In the genomic region with DNA sequence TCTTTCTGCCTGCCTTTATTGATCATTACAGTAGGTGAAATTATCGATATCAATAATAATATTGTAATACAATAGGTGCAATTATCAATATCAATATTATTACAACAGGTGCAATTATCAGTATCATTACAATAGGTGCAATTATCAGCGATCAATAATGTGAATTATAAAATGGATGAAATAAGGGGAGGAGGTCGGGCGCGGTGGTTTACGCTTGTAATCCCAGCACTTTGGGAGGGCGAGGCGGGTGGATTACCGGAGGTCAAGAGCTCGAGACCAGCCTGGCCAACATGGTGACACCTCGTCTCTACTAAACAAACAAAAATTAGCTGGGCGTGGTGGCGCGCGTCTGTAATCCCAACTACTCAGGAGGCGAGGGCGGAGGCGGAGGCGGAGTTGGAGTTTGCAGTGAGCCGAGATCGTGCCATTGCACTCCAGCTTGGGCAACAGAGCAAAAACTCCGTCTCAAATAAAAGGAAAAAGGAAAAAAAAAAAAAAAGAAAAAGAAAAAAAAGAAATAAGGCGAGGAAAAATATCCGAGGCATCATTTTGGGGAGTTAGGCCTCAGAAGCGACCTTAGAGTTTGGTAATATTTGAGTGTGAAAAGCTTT, we compare ENCODE assay signal across 8 cellular contexts. TPM values are rescaled to one million over a fixed set of nuclear protein-coding genes. Genes with fewer than 3 reads are reported as not detected.
DNase-seq lines count a peak whose midpoint lies in the region; ATAC-seq and TF ChIP-seq lines count a peak whose summit lies in the region.

No MANE protein-coding gene starts in this region.

- H3K36me3 Mint-ChIP-seq in CD4-positive, CD25-positive, alpha-beta regulatory T cell: peaks cover 3% of the 10 kb centered on the region
- peaks cover 14% of the 10 kb centered on the region for H3K36me3 Mint-ChIP-seq in type B pancreatic cell

- H3K36me3 ChIP-seq in CD4-positive, CD25-positive, alpha-beta regulatory T cell (ENCODE audit: control insufficient read depth, insufficient read depth, low read length): peaks cover 6% of the 10 kb centered on the region
- no peaks in the 10 kb centered on the region for H3K36me3 ChIP-seq in parathyroid adenoma (ENCODE audit: control insufficient read depth, insufficient read depth, low read length)

- peak overlapping the region; percentile 85 for H2AFZ ChIP-seq in parathyroid adenoma

- H3K4me3 Mint-ChIP-seq in CD4-positive, CD25-positive, alpha-beta regulatory T cell: peak overlapping the region; percentile 96 to 100 (median 98)
- H3K4me3 Mint-ChIP-seq in type B pancreatic cell: peak overlapping the region; percentile 99

- peaks cover 39% of the 10 kb centered on the region for H3K4me1 ChIP-seq in CD4-positive, CD25-positive, alpha-beta regulatory T cell (ENCODE audit: control insufficient read depth, insufficient read depth, low read length, poor library complexity, severe bottlenecking)
- H3K4me1 ChIP-seq in parathyroid adenoma: peaks cover 3% of the 10 kb centered on the region

- peaks cover 13 to 50% (median 35%) of the 10 kb centered on the region in 4 donors for H3K4me1 Mint-ChIP-seq in CD4-positive, CD25-positive, alpha-beta regulatory T cell
- peaks cover 22% of the 10 kb centered on the region for H3K4me1 Mint-ChIP-seq in type B pancreatic cell (ENCODE audit: unreplicated experiment)

- peak overlapping the region; percentile 97 to 99 (median 97) for H3K27ac Mint-ChIP-seq in CD4-positive, CD25-positive, alpha-beta regulatory T cell
- H3K27ac Mint-ChIP-seq in type B pancreatic cell: peak overlapping the region; percentile 100

- H3K4me2 ChIP-seq in parathyroid adenoma (ENCODE audit: low read length): peak overlapping the region; percentile 70

- H3K79me2 ChIP-seq in parathyroid adenoma: no peaks in the 10 kb centered on the region

- peak overlapping the region; percentile 100 for H3K27ac ChIP-seq in CD4-positive, CD25-positive, alpha-beta regulatory T cell (ENCODE audit: insufficient read depth, low read length, poor library complexity, severe bottlenecking)
- H3K27ac ChIP-seq in parathyroid adenoma: peak overlapping the region; percentile 93

- DNase-seq in CD4-positive, CD25-positive, alpha-beta regulatory T cell: peak; percentile 49 to 82 (median 53)
- DNase-seq in LNCaP clone FGC (ENCODE audit: low read depth): peak; percentile 60
- DNase-seq in SIG-M5 treated with dmso at 0.1 percent for 504 hours (lab: John Stamatoyannopoulos, UW; ENCODE audit: unreplicated experiment): peak; percentile 55
- peak; percentile 58 for DNase-seq in activated naive CD4-positive, alpha-beta T cell treated with anti-CD3 and anti-CD28 coated beads, Interleukin-2, amount 50 U/mL, for 16 hours
- DNase-seq in Right ventricle myocardium inferior (ENCODE audit: missing footprints): peak; percentile 95
- DNase-seq in type B pancreatic cell (ENCODE audit: extremely low spot score, unreplicated experiment): no peak

- no peaks in the 10 kb centered on the region for H3K27me3 Mint-ChIP-seq in CD4-positive, CD25-positive, alpha-beta regulatory T cell
- H3K27me3 Mint-ChIP-seq in type B pancreatic cell: no peaks in the 10 kb centered on the region

- ATAC-seq in CD4-positive, CD25-positive, alpha-beta regulatory T cell (ENCODE audit: low read depth in 2 of 2): no peak
- peak; percentile 74 for ATAC-seq in Right ventricle myocardium inferior
- no peak for ATAC-seq in HG03280 (IDR thresholded peaks at IDR 0.05; ENCODE audit: unreplicated experiment)

- no peaks in the 10 kb centered on the region for H3K9me3 ChIP-seq in CD4-positive, CD25-positive, alpha-beta regulatory T cell (ENCODE audit: control insufficient read depth in 2 of 2, low read length in 2 of 2)
- no peaks in the 10 kb centered on the region for H3K9me3 ChIP-seq in parathyroid adenoma (ENCODE audit: control insufficient read depth, low read length)

- no peaks in the 10 kb centered on the region for H3K27me3 ChIP-seq in CD4-positive, CD25-positive, alpha-beta regulatory T cell (ENCODE audit: control insufficient read depth, insufficient read depth, low read length)
- no peaks in the 10 kb centered on the region for H3K27me3 ChIP-seq in parathyroid adenoma (ENCODE audit: control insufficient read depth, insufficient read depth, low read length)

- H3K4me3 ChIP-seq in CD4-positive, CD25-positive, alpha-beta regulatory T cell (ENCODE audit: low read depth, low read length): peak overlapping the region; percentile 97
- H3K4me3 ChIP-seq in LNCaP clone FGC (ENCODE audit: low read depth, low read length) (peak overlapping the region; percentile 80), parathyroid adenoma (ENCODE audit: low read depth, low read length) (peak overlapping the region; percentile 94)

- intact Hi-C loops in Right ventricle myocardium inferior (cut with DNase I): loop anchor here (2.0 to 10.0 kb wide), 2 partner anchors 33 to 635 kb away; a partner anchor contains a TSS

- TF ChIP-seq CTCF in LNCaP clone FGC (IDR thresholded peaks at IDR 0.05; ENCODE audit: control insufficient read depth, extremely low read depth, insufficient read depth) (no peak), parathyroid adenoma (IDR thresholded peaks at IDR 0.05) (no peak), type B pancreatic cell (conservative IDR thresholded peaks at IDR 0.05) (no peak)

- H3K9me3 Mint-ChIP-seq in CD4-positive, CD25-positive, alpha-beta regulatory T cell: no peaks in the 10 kb centered on the region
- H3K9me3 Mint-ChIP-seq in type B pancreatic cell: no peaks in the 10 kb centered on the region

- H3K9ac ChIP-seq in parathyroid adenoma: no peak overlapping the region

RNA-seq across cellular contexts. Expression of a gene that starts 0.6 kb away (rescaled TPM):
- total RNA-seq in CD4-positive, CD25-positive, alpha-beta regulatory T cell: 98.8 TPM
- 100 to 1,000 TPM in 1 of 4 donors, 10 to 100 TPM in 3; 88.6 to 103 (median 93.6) TPM for polyA plus RNA-seq in CD4-positive, CD25-positive, alpha-beta regulatory T cell
- total RNA-seq in Right ventricle myocardium inferior (73.2 TPM), type B pancreatic cell (ENCODE audit: low replicate concordance) (37.6 and 48.9 TPM in 2 replicates)

RNA-seq across cellular contexts. Expression of a gene that starts 32.4 kb away (rescaled TPM):
- total RNA-seq in CD4-positive, CD25-positive, alpha-beta regulatory T cell: 61.5 TPM
- 100 to 1,000 TPM; 119 to 174 (median 135) TPM for polyA plus RNA-seq in CD4-positive, CD25-positive, alpha-beta regulatory T cell
- 127 TPM for total RNA-seq in Right ventricle myocardium inferior
- total RNA-seq in type B pancreatic cell (ENCODE audit: low replicate concordance): 109 and 115 TPM in 2 replicates
